ENCODE assay signal across 8 cellular contexts in genomic region chr5:218457-219289, GRCh38. TPM values are rescaled to one million over a fixed set of nuclear protein-coding genes. Genes with fewer than 3 reads are reported as not detected.
DNase-seq lines count a peak whose midpoint lies in the region; ATAC-seq and TF ChIP-seq lines count a peak whose summit lies in the region.

No MANE protein-coding gene starts in this region.

- peak; percentile 30 to 52 for DNase-seq in NCI-H524 (lab: John Stamatoyannopoulos, UW)
- DNase-seq in NCI-H524 treated with DMSO at 0.1 percent for 48 hours (lab: John Stamatoyannopoulos, UW): no peak
- DNase-seq in NCI-H1930 (lab: John Stamatoyannopoulos, UW): peak; percentile 30 to 60
- peak; percentile 73 for DNase-seq in activated effector memory CD4-positive, alpha-beta T cell treated with anti-CD3 and anti-CD28 coated beads, Interleukin-2, amount 50 U/mL, for 16 hours
- peak; percentile 51 to 56 for DNase-seq in cardiac muscle cell (ENCODE audit: low read depth in 1 of 2, low spot score in 1 of 2)
- no peak for DNase-seq in Kasumi-1 (lab: John Stamatoyannopoulos, UW)

- peak overlapping the region; percentile 94 for H3K4me3 ChIP-seq in cardiac muscle cell
- H3K4me3 ChIP-seq in parathyroid adenoma (ENCODE audit: low read depth, low read length): peak overlapping the region; percentile 74

- ATAC-seq in HG02642 (IDR thresholded peaks at IDR 0.05; ENCODE audit: poor library complexity, unreplicated experiment): peak; percentile 31

- H3K79me2 ChIP-seq in parathyroid adenoma: peaks cover 26% of the 10 kb centered on the region

- TF ChIP-seq CTCF in cardiac muscle cell (IDR thresholded peaks at IDR 0.05; ENCODE audit: low read depth, low read length) (no peak), parathyroid adenoma (IDR thresholded peaks at IDR 0.05) (no peak)

- no peaks in the 10 kb centered on the region for H3K9me3 ChIP-seq in cardiac muscle cell (ENCODE audit: low read depth)
- no peaks in the 10 kb centered on the region for H3K9me3 ChIP-seq in parathyroid adenoma (ENCODE audit: control insufficient read depth, low read length)

- peak overlapping the region; percentile 96 for H2AFZ ChIP-seq in parathyroid adenoma

- peak overlapping the region; percentile 71 for H3K4me2 ChIP-seq in parathyroid adenoma (ENCODE audit: low read length)

- H3K27ac ChIP-seq in cardiac muscle cell: peak overlapping the region; percentile 95
- H3K27ac ChIP-seq in parathyroid adenoma: peak overlapping the region; percentile 87

- H3K27me3 ChIP-seq in cardiac muscle cell (no peaks in the 10 kb centered on the region), parathyroid adenoma (ENCODE audit: control insufficient read depth, insufficient read depth, low read length) (no peaks in the 10 kb centered on the region)

- H3K36me3 ChIP-seq in cardiac muscle cell: no peaks in the 10 kb centered on the region
- H3K36me3 ChIP-seq in parathyroid adenoma (ENCODE audit: control insufficient read depth, insufficient read depth, low read length): no peaks in the 10 kb centered on the region

- H3K4me1 ChIP-seq in cardiac muscle cell (ENCODE audit: low read depth): peaks cover 8% of the 10 kb centered on the region
- H3K4me1 ChIP-seq in parathyroid adenoma: peaks cover 6% of the 10 kb centered on the region

- peak overlapping the region; percentile 89 for H3K9ac ChIP-seq in parathyroid adenoma

RNA-seq across cellular contexts. Expression of gene SDHA, which starts 0.6 kb away (rescaled TPM):
- 207 and 247 TPM in 2 replicates for total RNA-seq in cardiac muscle cell
- polyA plus RNA-seq in cardiac muscle cell: 328 and 410 TPM in 2 replicates

RNA-seq across cellular contexts. Expression of gene CCDC127, which starts 0.7 kb away (rescaled TPM):
- 6.4 and 11.3 TPM in 2 replicates for total RNA-seq in cardiac muscle cell
- 15.9 and 19.3 TPM in 2 replicates for polyA plus RNA-seq in cardiac muscle cell

RNA-seq across cellular contexts. Expression of gene LRRC14B, which starts 27.4 kb away (rescaled TPM):
- 1.6 and 3.6 TPM in 2 replicates for total RNA-seq in cardiac muscle cell
- polyA plus RNA-seq in cardiac muscle cell: 1.5 and 2.7 TPM in 2 replicates

RNA-seq across cellular contexts. Expression of gene PDCD6, which starts 52.8 kb away (rescaled TPM):
- 69.6 and 101 TPM in 2 replicates for total RNA-seq in cardiac muscle cell
- 115 and 145 TPM in 2 replicates for polyA plus RNA-seq in cardiac muscle cell

Comparison
In these comparisons a context has a peak if more than half of its experiments do, and no peak if none do; other contexts are left out.
1. DNase-seq: peak in NCI-H524 (2 of 2), NCI-H1930 (2 of 2), activated effector memory CD4-positive, alpha-beta T cell treated with anti-CD3 and anti-CD28 coated beads, Interleukin-2, amount 50 U/mL, for 16 hours (single experiment) and cardiac muscle cell (2 of 2); none in NCI-H524 treated with DMSO at 0.1 percent for 48 hours (single experiment) and Kasumi-1 (0 of 2).